1 cellular context compared by ENCODE assay signal in genomic region chr17:7857724-7858486, GRCh38.
TF ChIP-seq lines count a peak whose summit lies in the region.

Gene CYB5D1 (plus strand): TSS chr17:7858003. CDS start chr17:7858135, 132 bp downstream.

TF ChIP-seq in HepG2, 621 proteins besides CTCF, POLR2A, EP300 and RAD21 (continued from another document and continues in another):
- TF ChIP-seq, protein P1, sequence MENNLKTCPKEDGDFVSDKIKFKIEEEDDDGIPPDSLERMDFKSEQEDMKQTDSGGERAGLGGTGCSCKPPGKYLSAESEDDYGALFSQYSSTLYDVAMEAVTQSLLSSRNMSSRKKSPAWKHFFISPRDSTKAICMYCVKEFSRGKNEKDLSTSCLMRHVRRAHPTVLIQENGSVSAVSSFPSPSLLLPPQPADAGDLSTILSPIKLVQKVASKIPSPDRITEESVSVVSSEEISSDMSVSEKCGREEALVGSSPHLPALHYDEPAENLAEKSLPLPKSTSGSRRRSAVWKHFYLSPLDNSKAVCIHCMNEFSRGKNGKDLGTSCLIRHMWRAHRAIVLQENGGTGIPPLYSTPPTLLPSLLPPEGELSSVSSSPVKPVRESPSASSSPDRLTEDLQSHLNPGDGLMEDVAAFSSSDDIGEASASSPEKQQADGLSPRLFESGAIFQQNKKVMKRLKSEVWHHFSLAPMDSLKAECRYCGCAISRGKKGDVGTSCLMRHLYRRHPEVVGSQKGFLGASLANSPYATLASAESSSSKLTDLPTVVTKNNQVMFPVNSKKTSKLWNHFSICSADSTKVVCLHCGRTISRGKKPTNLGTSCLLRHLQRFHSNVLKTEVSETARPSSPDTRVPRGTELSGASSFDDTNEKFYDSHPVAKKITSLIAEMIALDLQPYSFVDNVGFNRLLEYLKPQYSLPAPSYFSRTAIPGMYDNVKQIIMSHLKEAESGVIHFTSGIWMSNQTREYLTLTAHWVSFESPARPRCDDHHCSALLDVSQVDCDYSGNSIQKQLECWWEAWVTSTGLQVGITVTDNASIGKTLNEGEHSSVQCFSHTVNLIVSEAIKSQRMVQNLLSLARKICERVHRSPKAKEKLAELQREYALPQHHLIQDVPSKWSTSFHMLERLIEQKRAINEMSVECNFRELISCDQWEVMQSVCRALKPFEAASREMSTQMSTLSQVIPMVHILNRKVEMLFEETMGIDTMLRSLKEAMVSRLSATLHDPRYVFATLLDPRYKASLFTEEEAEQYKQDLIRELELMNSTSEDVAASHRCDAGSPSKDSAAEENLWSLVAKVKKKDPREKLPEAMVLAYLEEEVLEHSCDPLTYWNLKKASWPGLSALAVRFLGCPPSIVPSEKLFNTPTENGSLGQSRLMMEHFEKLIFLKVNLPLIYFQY (CRISPR knock-in tag; IDR thresholded peaks at IDR 0.05; ENCODE audit: borderline replicate concordance): 0 out of 2 replicates have a peak, but pooled peaks have one; percentile 8
- peak; percentile 11; the same call in 1 of the 2 replicates for TF ChIP-seq RXRB (CRISPR knock-in tag; IDR thresholded peaks at IDR 0.05; ENCODE audit: borderline replicate concordance)
- peak; percentile 63; the same call in 1 of the 2 replicates for TF ChIP-seq HNF1B (CRISPR knock-in tag; IDR thresholded peaks at IDR 0.05)
- no peak for TF ChIP-seq MIER2 (CRISPR knock-in tag; IDR thresholded peaks at IDR 0.05)
- TF ChIP-seq ATF1 (CRISPR knock-in tag; IDR thresholded peaks at IDR 0.05): peak; percentile 74
- TF ChIP-seq ZBTB38 (CRISPR knock-in tag; IDR thresholded peaks at IDR 0.05): peak; percentile 70; the same call in 1 of the 2 replicates
- TF ChIP-seq SP1 (IDR thresholded peaks at IDR 0.05): no peak
- peak; percentile 83 for TF ChIP-seq SP1 (CRISPR knock-in tag; IDR thresholded peaks at IDR 0.05)
- peak; percentile 79 for TF ChIP-seq ZFX (CRISPR knock-in tag; IDR thresholded peaks at IDR 0.05; ENCODE audit: low read depth)
- peak; percentile 49 for TF ChIP-seq XRCC5 (optimal IDR thresholded peaks at IDR 0.05; ENCODE audit: low read length)
- peak; percentile 82; the same call in 1 of the 2 replicates for TF ChIP-seq CC2D1A (CRISPR knock-in tag; IDR thresholded peaks at IDR 0.05)
- TF ChIP-seq SIN3B (IDR thresholded peaks at IDR 0.05; ENCODE audit: low read length): 0 out of 2 replicates have a peak, but pooled peaks have one; percentile 12
- TF ChIP-seq ZNF317 (CRISPR knock-in tag; IDR thresholded peaks at IDR 0.05): no peak
- TF ChIP-seq, protein P2, sequence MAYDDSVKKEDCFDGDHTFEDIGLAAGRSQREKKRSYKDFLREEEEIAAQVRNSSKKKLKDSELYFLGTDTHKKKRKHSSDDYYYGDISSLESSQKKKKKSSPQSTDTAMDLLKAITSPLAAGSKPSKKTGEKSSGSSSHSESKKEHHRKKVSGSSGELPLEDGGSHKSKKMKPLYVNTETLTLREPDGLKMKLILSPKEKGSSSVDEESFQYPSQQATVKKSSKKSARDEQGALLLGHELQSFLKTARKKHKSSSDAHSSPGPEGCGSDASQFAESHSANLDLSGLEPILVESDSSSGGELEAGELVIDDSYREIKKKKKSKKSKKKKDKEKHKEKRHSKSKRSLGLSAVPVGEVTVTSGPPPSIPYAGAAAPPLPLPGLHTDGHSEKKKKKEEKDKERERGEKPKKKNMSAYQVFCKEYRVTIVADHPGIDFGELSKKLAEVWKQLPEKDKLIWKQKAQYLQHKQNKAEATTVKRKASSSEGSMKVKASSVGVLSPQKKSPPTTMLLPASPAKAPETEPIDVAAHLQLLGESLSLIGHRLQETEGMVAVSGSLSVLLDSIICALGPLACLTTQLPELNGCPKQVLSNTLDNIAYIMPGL (CRISPR knock-in tag; IDR thresholded peaks at IDR 0.05; ENCODE audit: borderline replicate concordance in 1 of 2, low read depth in 1 of 2): peak in 1 of 2 experiments; percentile 74; a peak in 2 of 4 replicates
- peak; percentile 33; the same call in 1 of the 2 replicates for TF ChIP-seq MIER3 (CRISPR knock-in tag; IDR thresholded peaks at IDR 0.05; ENCODE audit: borderline replicate concordance)
- TF ChIP-seq ARID3A (IDR thresholded peaks at IDR 0.05; ENCODE audit: low read depth, low read length): 0 out of 2 replicates have a peak, but pooled peaks have one; percentile 53
- TF ChIP-seq ZNF253 (CRISPR knock-in tag; IDR thresholded peaks at IDR 0.05; ENCODE audit: borderline replicate concordance): 0 out of 2 replicates have a peak, but pooled peaks have one; percentile 21
- 0 out of 2 replicates have a peak, but pooled peaks have one; percentile 16 for TF ChIP-seq ZNF747 (CRISPR knock-in tag; IDR thresholded peaks at IDR 0.05; ENCODE audit: borderline replicate concordance)
- TF ChIP-seq SP4 (CRISPR knock-in tag; IDR thresholded peaks at IDR 0.05): peak; percentile 76
- peak; percentile 73; the same call in 1 of the 2 replicates for TF ChIP-seq EED (CRISPR knock-in tag; IDR thresholded peaks at IDR 0.05)
- TF ChIP-seq NR2F2 (IDR thresholded peaks at IDR 0.05; ENCODE audit: borderline replicate concordance, low read depth): peak; percentile 27; the same call in 1 of the 2 replicates
- TF ChIP-seq ZNF318 (CRISPR knock-in tag; IDR thresholded peaks at IDR 0.05): no peak
- TF ChIP-seq SRY (CRISPR knock-in tag; IDR thresholded peaks at IDR 0.05): 0 out of 2 replicates have a peak, but pooled peaks have one; percentile 62
- TF ChIP-seq IRF2 (CRISPR knock-in tag; IDR thresholded peaks at IDR 0.05): peak; percentile 71
- no peak for TF ChIP-seq ZNF550 (CRISPR knock-in tag; IDR thresholded peaks at IDR 0.05; ENCODE audit: borderline replicate concordance)
- peak; percentile 37; the same call in 1 of the 2 replicates for TF ChIP-seq ZNF563 (CRISPR knock-in tag; IDR thresholded peaks at IDR 0.05)
- TF ChIP-seq SKI (IDR thresholded peaks at IDR 0.05; ENCODE audit: partially characterized antibody): peak; percentile 34
- TF ChIP-seq ZBTB7B (CRISPR knock-in tag; IDR thresholded peaks at IDR 0.05): no peak
- TF ChIP-seq ZNF503 (CRISPR knock-in tag; IDR thresholded peaks at IDR 0.05): no peak
- no peak for TF ChIP-seq MTF1 (CRISPR knock-in tag; IDR thresholded peaks at IDR 0.05)
- TF ChIP-seq UBTF (CRISPR knock-in tag; IDR thresholded peaks at IDR 0.05): peak; percentile 65; the same call in 1 of the 2 replicates
- 0 out of 2 replicates have a peak, but pooled peaks have one; percentile 53 for TF ChIP-seq ATF7-NPFF (CRISPR knock-in tag; IDR thresholded peaks at IDR 0.05; ENCODE audit: low read depth)
- peak; percentile 32; the same call in 1 of the 2 replicates for TF ChIP-seq ZNF441 (CRISPR knock-in tag; IDR thresholded peaks at IDR 0.05; ENCODE audit: borderline replicate concordance)
- TF ChIP-seq YEATS4 (CRISPR knock-in tag; IDR thresholded peaks at IDR 0.05; ENCODE audit: borderline replicate concordance): peak; percentile 52; the same call in 1 of the 2 replicates
- peak; percentile 28; the same call in 1 of the 2 replicates for TF ChIP-seq NCOR1 (IDR thresholded peaks at IDR 0.05; ENCODE audit: borderline replicate concordance, low read length)
- TF ChIP-seq KAT8 (CRISPR knock-in tag; IDR thresholded peaks at IDR 0.05): peak; percentile 10; the same call in 1 of the 2 replicates
- 0 out of 2 replicates have a peak, but pooled peaks have one; percentile 20 for TF ChIP-seq ZNF430 (CRISPR knock-in tag; IDR thresholded peaks at IDR 0.05)
